24 cellular contexts compared by ENCODE assay signal in the genomic region with DNA sequence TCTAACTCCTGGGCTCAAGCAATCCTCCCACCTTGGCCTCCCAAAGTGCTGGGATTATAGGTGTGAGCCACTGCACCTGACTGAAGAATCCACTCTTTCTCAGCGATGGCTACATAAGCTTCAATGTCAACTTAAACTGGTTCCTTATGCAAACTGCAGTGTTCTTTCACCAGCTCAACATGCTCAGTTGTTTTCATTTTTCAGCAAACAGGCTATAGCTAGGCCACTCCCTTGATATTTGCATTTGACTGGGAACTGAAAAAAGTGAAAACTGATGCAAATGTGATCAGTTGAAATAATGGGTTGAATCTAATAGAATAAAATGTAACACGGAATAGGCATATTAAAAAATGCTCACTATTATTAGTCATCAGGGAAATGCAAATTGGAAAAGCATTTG.
"Had no signal": no experiment of that assay in that cellular context is flagged by ENCODE, and none has a peak within 500 bp of the region (broad histone marks: within the 10 kb centered on the region; RNA-seq: fewer than 3 reads in every experiment).

No MANE protein-coding gene starts in this region.

- DNase-seq: activated CD4-positive, alpha-beta T cell treated with anti-CD3 and anti-CD28 coated beads for 48 hours; activated CD4-positive, alpha-beta T cell treated with anti-CD3 and anti-CD28 coated beads, Interleukin-2, amount 50 U/mL, for 48 hours; activated CD8-positive, alpha-beta memory T cell treated with anti-CD3 and anti-CD28 coated beads for 24 hours; activated effector memory CD4-positive, alpha-beta T cell treated with anti-CD3 and anti-CD28 coated beads, Interleukin-2, amount 50 U/mL, for 16 hours; activated naive CD4-positive, alpha-beta T cell treated with anti-CD3 and anti-CD28 coated beads for 36 hours; activated naive CD8-positive, alpha-beta T cell treated with anti-CD3 and anti-CD28 coated beads for 36 hours; adrenal gland; aorta; body of pancreas; effector memory CD8-positive, alpha-beta T cell; erythroblast; left cardiac atrium; left ventricle myocardium superior; posterior cingulate gyrus; right cardiac atrium; spleen; stimulated activated naive CD8-positive, alpha-beta T cell treated with anti-CD3 and anti-CD28 coated beads, Interleukin-15, Interleukin-2, amounts not matched to agents 100 U/mL and 50 U/mL, for 24 hours; upper lobe of left lung had no signal

- FAIRE-seq: colon, keratinocyte had no signal

- H3K4me2 ChIP-seq: hepatocyte had no signal

- H3K9me3 ChIP-seq: adrenal gland, body of pancreas, gastroesophageal sphincter, spleen, upper lobe of left lung had no signal

- H3K36me3 ChIP-seq: adrenal gland, gastroesophageal sphincter, spleen, upper lobe of left lung had no signal

- H3K27ac ChIP-seq: adrenal gland, body of pancreas, gastroesophageal sphincter, hepatocyte, spleen, upper lobe of left lung, VCaP had no signal

- H3K4me1 ChIP-seq: adrenal gland, gastroesophageal sphincter, upper lobe of left lung had no signal

- ATAC-seq: activated CD4-positive, CD25-positive, alpha-beta regulatory T cell treated with anti-CD3 and anti-CD28 coated beads, Interleukin-2, amount 50 U/mL, for 24 hours; body of pancreas; effector memory CD8-positive, alpha-beta T cell; gastroesophageal sphincter; left cardiac atrium; left ventricle myocardium superior; right cardiac atrium; stimulated activated naive CD8-positive, alpha-beta T cell treated with anti-CD3 and anti-CD28 coated beads, Interleukin-15, Interleukin-2, amounts not matched to agents 100 U/mL and 50 U/mL, for 24 hours had no signal

- H3K4me3 ChIP-seq: adrenal gland, body of pancreas, gastroesophageal sphincter, hepatocyte, spleen, upper lobe of left lung had no signal

- H3K27me3 ChIP-seq: adrenal gland, body of pancreas, hepatocyte, spleen, upper lobe of left lung had no signal

- H2AFZ ChIP-seq: hepatocyte had no signal

- H3K79me2 ChIP-seq: hepatocyte had no signal
